In genomic region chr9:134936021-134936761, GRCh38 we compare ENCODE assay signal across 3 cellular contexts.
TF ChIP-seq lines count a peak whose summit lies in the region.

No MANE protein-coding gene starts in this region.

TF ChIP-seq in HepG2, 621 proteins besides CTCF, POLR2A, EP300 and RAD21 (continues in another document):
- no peak for TF ChIP-seq ZNF17 (CRISPR knock-in tag; IDR thresholded peaks at IDR 0.05)
- TF ChIP-seq XBP1 (CRISPR knock-in tag; IDR thresholded peaks at IDR 0.05): no peak
- TF ChIP-seq PREB (CRISPR knock-in tag; IDR thresholded peaks at IDR 0.05): no peak
- TF ChIP-seq AGO1 (IDR thresholded peaks at IDR 0.05; ENCODE audit: low read depth, low read length, poor library complexity, severe bottlenecking): no peak
- TF ChIP-seq THYN1 (CRISPR knock-in tag; IDR thresholded peaks at IDR 0.05; ENCODE audit: borderline replicate concordance, low read depth): no peak
- no peak for TF ChIP-seq CEBPZ (IDR thresholded peaks at IDR 0.05; ENCODE audit: low read length)
- no peak for TF ChIP-seq MAX (IDR thresholded peaks at IDR 0.05)
- no peak for TF ChIP-seq ATF7 (IDR thresholded peaks at IDR 0.05)
- TF ChIP-seq ATF7 (CRISPR knock-in tag; IDR thresholded peaks at IDR 0.05): no peak
- no peak for TF ChIP-seq GLI4 (CRISPR knock-in tag; IDR thresholded peaks at IDR 0.05; ENCODE audit: borderline replicate concordance)
- TF ChIP-seq RNF219 (CRISPR knock-in tag; IDR thresholded peaks at IDR 0.05): no peak
- TF ChIP-seq FOXP1 (IDR thresholded peaks at IDR 0.05): no peak
- TF ChIP-seq FOXP1 (CRISPR knock-in tag; IDR thresholded peaks at IDR 0.05): no peak
- no peak for TF ChIP-seq ZNF879 (CRISPR knock-in tag; IDR thresholded peaks at IDR 0.05)

TF ChIP-seq in HEK293, 187 proteins besides CTCF, POLR2A, EP300 and RAD21:
- TF ChIP-seq ZFHX2 (tag by site-specific recombination; conservative IDR thresholded peaks at IDR 0.05) (0 out of 2 replicates have a peak, but pooled peaks have one; percentile 8), ZNF791 (tag by site-specific recombination; IDR thresholded peaks at IDR 0.05) (no peak), ZNF704 (tag by site-specific recombination; IDR thresholded peaks at IDR 0.05) (no peak), EGR2 (tag by site-specific recombination; IDR thresholded peaks at IDR 0.05; ENCODE audit: low read depth) (0 out of 2 replicates have a peak, but pooled peaks have one; percentile 13), ZNF221 (tag by site-specific recombination; IDR thresholded peaks at IDR 0.05; ENCODE audit: borderline replicate concordance) (no peak), ZFP41 (tag by site-specific recombination; IDR thresholded peaks at IDR 0.05; ENCODE audit: borderline replicate concordance) (no peak)

TF ChIP-seq in K562, 482 proteins besides CTCF, POLR2A, EP300 and RAD21:
- no peak for TF ChIP-seq NFXL1 (CRISPR knock-in tag; IDR thresholded peaks at IDR 0.05)
- peak; percentile 84 for TF ChIP-seq PKNOX1 (IDR thresholded peaks at IDR 0.05)
- no peak for TF ChIP-seq NBN (IDR thresholded peaks at IDR 0.05; ENCODE audit: low read depth)
- TF ChIP-seq MCM7 (IDR thresholded peaks at IDR 0.05): no peak
- TF ChIP-seq NCOA4 (IDR thresholded peaks at IDR 0.05; ENCODE audit: partially characterized antibody): no peak
